In genomic region chr1:96544831-96545221, GRCh38 we compare ENCODE assay signal across 25 cellular contexts.
"Had no signal": no experiment of that assay in that cellular context is flagged by ENCODE, and none has a peak within 500 bp of the region (broad histone marks: within the 10 kb centered on the region; RNA-seq: fewer than 3 reads in every experiment).

No MANE protein-coding gene starts in this region.

- H3K27me3 Mint-ChIP-seq: activated CD8-positive, alpha-beta T cell treated with anti-CD3 and anti-CD28 coated beads for 36 hours; activated naive CD4-positive, alpha-beta T cell treated with anti-CD3 and anti-CD28 coated beads, Interleukin-2, amount 50 U/mL, for 24 hours; progenitor cell of endocrine pancreas; stimulated activated naive CD8-positive, alpha-beta T cell treated with anti-CD3 and anti-CD28 coated beads, Interleukin-15, Interleukin-2, amounts not matched to agents 100 ng/mL and 50 ng/mL, for 24 hours had no signal

- H3K27ac Mint-ChIP-seq: activated CD8-positive, alpha-beta T cell treated with anti-CD3 and anti-CD28 coated beads for 36 hours; activated naive CD4-positive, alpha-beta T cell treated with anti-CD3 and anti-CD28 coated beads, Interleukin-2, amount 50 U/mL, for 24 hours; nephron progenitor cell; progenitor cell of endocrine pancreas; stimulated activated naive CD8-positive, alpha-beta T cell treated with anti-CD3 and anti-CD28 coated beads, Interleukin-15, Interleukin-2, amounts not matched to agents 100 ng/mL and 50 ng/mL, for 24 hours had no signal

- H3K4me3 ChIP-seq: ascending aorta, left lung, skin epidermis, suprapubic skin, transverse colon, vagina had no signal

- DNase-seq: activated CD4-positive, alpha-beta T cell treated with anti-CD3 and anti-CD28 coated beads for 48 hours; activated CD4-positive, CD25-positive, alpha-beta regulatory T cell; activated CD8-positive, alpha-beta T cell treated with anti-CD3 and anti-CD28 coated beads for 36 hours; activated effector memory CD4-positive, alpha-beta T cell treated with Interleukin-2 at 50 U/mL for 16 hours; activated T-cell treated with anti-CD3 and anti-CD28 coated beads, Interleukin-2, amount 50 U/mL, for 48 hours; cerebellar nuclear complex; cortex of kidney; erythroblast; head of caudate nucleus; left lung; nephron progenitor cell; right cardiac atrium; stimulated activated CD4-positive, alpha-beta T cell treated with anti-CD3 and anti-CD28 coated beads, Interleukin-15, amount 100 ng/mL, for 24 hours; stimulated activated CD4-positive, alpha-beta T cell treated with anti-CD3 and anti-CD28 coated beads, Interleukin-2, amount 100 ng/mL, for 48 hours; transverse colon had no signal

- ATAC-seq: activated CD8-positive, alpha-beta T cell treated with anti-CD3 and anti-CD28 coated beads for 36 hours; left lung; right cardiac atrium had no signal

- H3K4me1 Mint-ChIP-seq: activated naive CD4-positive, alpha-beta T cell treated with anti-CD3 and anti-CD28 coated beads, Interleukin-2, amount 50 U/mL, for 24 hours had no signal

- FAIRE-seq: endometrium, frontal cortex, TTC549 had no signal

- H3K9me3 Mint-ChIP-seq: activated CD8-positive, alpha-beta T cell treated with anti-CD3 and anti-CD28 coated beads for 36 hours; activated naive CD4-positive, alpha-beta T cell treated with anti-CD3 and anti-CD28 coated beads, Interleukin-2, amount 50 U/mL, for 24 hours; nephron progenitor cell; stimulated activated naive CD8-positive, alpha-beta T cell treated with anti-CD3 and anti-CD28 coated beads, Interleukin-15, Interleukin-2, amounts not matched to agents 100 ng/mL and 50 ng/mL, for 24 hours had no signal

- H3K36me3 Mint-ChIP-seq: activated naive CD4-positive, alpha-beta T cell treated with anti-CD3 and anti-CD28 coated beads, Interleukin-2, amount 50 U/mL, for 24 hours had no signal

- H3K27me3 ChIP-seq: ascending aorta, left lung, suprapubic skin, transverse colon, vagina had no signal

- H3K27ac ChIP-seq: ascending aorta, left lung, skin epidermis, suprapubic skin, transverse colon, vagina had no signal

- H3K36me3 ChIP-seq: ascending aorta, left lung, suprapubic skin, transverse colon, vagina had no signal

- H3K4me3 Mint-ChIP-seq: activated CD8-positive, alpha-beta T cell treated with anti-CD3 and anti-CD28 coated beads for 36 hours; activated naive CD4-positive, alpha-beta T cell treated with anti-CD3 and anti-CD28 coated beads, Interleukin-2, amount 50 U/mL, for 24 hours; nephron progenitor cell; stimulated activated naive CD8-positive, alpha-beta T cell treated with anti-CD3 and anti-CD28 coated beads, Interleukin-15, Interleukin-2, amounts not matched to agents 100 ng/mL and 50 ng/mL, for 24 hours had no signal

- H3K9me3 ChIP-seq: ascending aorta, left lung, suprapubic skin, transverse colon, vagina had no signal

- H3K4me1 ChIP-seq: ascending aorta, left lung, suprapubic skin, transverse colon had no signal
